16 cellular contexts compared by ENCODE assay signal in the genomic region with DNA sequence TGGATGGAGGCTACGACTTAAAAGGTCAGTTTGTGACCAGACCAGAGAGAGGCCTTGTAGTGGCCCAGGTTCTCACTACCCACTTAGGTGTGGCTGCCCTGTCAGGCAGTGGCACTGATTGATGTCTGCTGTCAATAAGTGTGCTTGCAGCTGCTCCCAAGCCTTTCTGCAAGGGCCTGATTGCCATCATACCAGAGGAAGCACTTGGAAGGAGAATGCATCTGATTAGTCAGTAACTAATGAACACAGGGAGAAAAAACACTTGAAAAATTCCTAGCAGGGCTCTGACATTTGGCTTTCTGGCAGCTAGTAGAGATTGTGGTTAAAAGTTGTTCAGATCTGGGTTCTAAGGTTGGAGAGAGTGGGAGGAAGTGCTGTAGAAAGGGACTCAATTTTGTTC.
DNase-seq lines count a peak whose midpoint lies in the region; ATAC-seq, FAIRE-seq and TF ChIP-seq lines count a peak whose summit lies in the region.
"Had no signal": no experiment of that assay in that cellular context is flagged by ENCODE, and none has a peak within 500 bp of the region (broad histone marks: within the 10 kb centered on the region; RNA-seq: fewer than 3 reads in every experiment).

No MANE protein-coding gene starts in this region.

- no peak overlapping the region for H3K27ac Mint-ChIP-seq in stimulated activated memory B cell treated with anti-CD40 and anti-IgM and Interleukin-4, amounts not matched to agents 10 μg/mL and 1 μg/mL and 100 μg/mL, for 72 hours
- H3K27ac Mint-ChIP-seq: activated T-cell treated with anti-CD3 and anti-CD28 coated beads, Interleukin-2, amount 50 U/mL, for 72 hours had no signal

- no peaks in the 10 kb centered on the region for H3K9me3 Mint-ChIP-seq in stimulated activated memory B cell treated with anti-CD40 and anti-IgM and Interleukin-4, amounts not matched to agents 10 μg/mL and 1 μg/mL and 100 μg/mL, for 72 hours
- H3K9me3 Mint-ChIP-seq: activated T-cell treated with anti-CD3 and anti-CD28 coated beads, Interleukin-2, amount 50 U/mL, for 72 hours had no signal

- H3K9me3 ChIP-seq in lower lobe of right lung (no peaks in the 10 kb centered on the region), kidney (ENCODE audit: control insufficient read depth in 1 of 2, low read length in 2 of 2) (no peaks in the 10 kb centered on the region)
- H3K9me3 ChIP-seq: BE2C, MG63, SJCRH30 had no signal

- H3K4me1 ChIP-seq in lower lobe of right lung (peaks cover 34% of the 10 kb centered on the region), kidney (ENCODE audit: control insufficient read depth in 1 of 2, insufficient read depth in 1 of 2, low read depth in 1 of 2, low read length in 2 of 2) (no peaks in the 10 kb centered on the region)
- H3K4me1 ChIP-seq: BE2C, SJCRH30 had no signal

- H3K27ac ChIP-seq in lower lobe of right lung (no peak overlapping the region), kidney (ENCODE audit: low read depth in 2 of 2, low read length in 2 of 2) (no peak overlapping the region)
- H3K27ac ChIP-seq: SJCRH30 had no signal

- TF ChIP-seq CTCF in astrocyte of the cerebellum (IDR thresholded peaks at IDR 0.05; ENCODE audit: low read depth, low read length, missing control alignments): no peak
- TF ChIP-seq CTCF in lower lobe of right lung (IDR thresholded peaks at IDR 0.05): no peak
- TF ChIP-seq CTCF in kidney (IDR thresholded peaks at IDR 0.05; ENCODE audit: borderline replicate concordance, extremely low read depth, insufficient read depth): no peak

- no peaks in the 10 kb centered on the region for H3K27me3 ChIP-seq in lower lobe of right lung (ENCODE audit: low read depth)
- H3K27me3 ChIP-seq: BE2C, MG63, SJCRH30 had no signal

- H3K27me3 Mint-ChIP-seq in stimulated activated memory B cell treated with anti-CD40 and anti-IgM and Interleukin-4, amounts not matched to agents 10 μg/mL and 1 μg/mL and 100 μg/mL, for 72 hours: peaks cover 28% of the 10 kb centered on the region

- no peak overlapping the region for H3K9ac ChIP-seq in kidney (ENCODE audit: low read length in 2 of 2)

- ATAC-seq in lower lobe of right lung (peak; percentile 79 to 83), GM21717 (IDR thresholded peaks at IDR 0.05; ENCODE audit: unreplicated experiment) (no peak), GM19455 (IDR thresholded peaks at IDR 0.05; ENCODE audit: unreplicated experiment) (no peak)
- ATAC-seq in stimulated activated memory B cell treated with anti-CD40 and anti-IgM and Interleukin-4, amounts not matched to agents 10 μg/mL and 1 μg/mL and 100 μg/mL, for 72 hours: no peak
- ATAC-seq: activated T-cell treated with anti-CD3 and anti-CD28 coated beads, Interleukin-2, amount 50 U/mL, for 72 hours had no signal

- in situ Hi-C loops in astrocyte of the cerebellum (cut with HindIII; ENCODE audit: low sequenced_read_pairs): no loop called here

- H3K4me3 Mint-ChIP-seq in stimulated activated memory B cell treated with anti-CD40 and anti-IgM and Interleukin-4, amounts not matched to agents 10 μg/mL and 1 μg/mL and 100 μg/mL, for 72 hours: no peak overlapping the region
- H3K4me3 Mint-ChIP-seq: activated T-cell treated with anti-CD3 and anti-CD28 coated beads, Interleukin-2, amount 50 U/mL, for 72 hours had no signal

- no peak for FAIRE-seq in kidney (lab: Jason Lieb, UNC)

- no peaks in the 10 kb centered on the region for H3K36me3 ChIP-seq in lower lobe of right lung
- H3K36me3 ChIP-seq in kidney (ENCODE audit: control insufficient read depth in 1 of 2, insufficient read depth in 2 of 2, low read length in 2 of 2): no peaks in the 10 kb centered on the region
- H3K36me3 ChIP-seq: BE2C had no signal

- no peaks in the 10 kb centered on the region for H3K36me3 Mint-ChIP-seq in stimulated activated memory B cell treated with anti-CD40 and anti-IgM and Interleukin-4, amounts not matched to agents 10 μg/mL and 1 μg/mL and 100 μg/mL, for 72 hours

- peaks cover 5% of the 10 kb centered on the region for H3K4me1 Mint-ChIP-seq in stimulated activated memory B cell treated with anti-CD40 and anti-IgM and Interleukin-4, amounts not matched to agents 10 μg/mL and 1 μg/mL and 100 μg/mL, for 72 hours

- no peak overlapping the region for H3K4me3 ChIP-seq in astrocyte of the cerebellum (ENCODE audit: low read depth, low read length)
- no peak overlapping the region for H3K4me3 ChIP-seq in lower lobe of right lung
- no peak overlapping the region for H3K4me3 ChIP-seq in kidney (ENCODE audit: low read length in 2 of 2)
- H3K4me3 ChIP-seq: MG63, SJCRH30 had no signal

- intact Hi-C loops in lower lobe of right lung (cut with DNase I): no loop called here
- intact Hi-C loops in kidney (cut with DNase I): no loop called here

- DNase-seq in AG08395 (ENCODE audit: low spot score): peak; percentile 75
- DNase-seq in GM04503 (ENCODE audit: low read depth): peak; percentile 69
- DNase-seq in astrocyte of the cerebellum (ENCODE audit: low read depth): peak; percentile 44
- peak; percentile 55 for DNase-seq in lower lobe of right lung
- no peak for DNase-seq in kidney
- DNase-seq: activated CD4-positive, alpha-beta T cell treated with anti-CD3 and anti-CD28 coated beads, Interleukin-2, amount 50 U/mL, for 4 hours; activated T-cell treated with anti-CD3 and anti-CD28 coated beads, Interleukin-2, amount 50 U/mL, for 72 hours; anterior cingulate cortex; BE2C; DND-41; MG63; NCI-H446; SJCRH30 had no signal

Comparison
In these comparisons a context has a peak if more than half of its experiments do, and no peak if none do; other contexts are left out.
1. ATAC-seq: peak in lower lobe of right lung (2 of 2); none in GM21717 (single experiment), GM19455 (single experiment) and stimulated activated memory B cell treated with anti-CD40 and anti-IgM and Interleukin-4, amounts not matched to agents 10 μg/mL and 1 μg/mL and 100 μg/mL, for 72 hours (single experiment).